Comparison of ENCODE assay signal across 10 cellular contexts in the genomic region with DNA sequence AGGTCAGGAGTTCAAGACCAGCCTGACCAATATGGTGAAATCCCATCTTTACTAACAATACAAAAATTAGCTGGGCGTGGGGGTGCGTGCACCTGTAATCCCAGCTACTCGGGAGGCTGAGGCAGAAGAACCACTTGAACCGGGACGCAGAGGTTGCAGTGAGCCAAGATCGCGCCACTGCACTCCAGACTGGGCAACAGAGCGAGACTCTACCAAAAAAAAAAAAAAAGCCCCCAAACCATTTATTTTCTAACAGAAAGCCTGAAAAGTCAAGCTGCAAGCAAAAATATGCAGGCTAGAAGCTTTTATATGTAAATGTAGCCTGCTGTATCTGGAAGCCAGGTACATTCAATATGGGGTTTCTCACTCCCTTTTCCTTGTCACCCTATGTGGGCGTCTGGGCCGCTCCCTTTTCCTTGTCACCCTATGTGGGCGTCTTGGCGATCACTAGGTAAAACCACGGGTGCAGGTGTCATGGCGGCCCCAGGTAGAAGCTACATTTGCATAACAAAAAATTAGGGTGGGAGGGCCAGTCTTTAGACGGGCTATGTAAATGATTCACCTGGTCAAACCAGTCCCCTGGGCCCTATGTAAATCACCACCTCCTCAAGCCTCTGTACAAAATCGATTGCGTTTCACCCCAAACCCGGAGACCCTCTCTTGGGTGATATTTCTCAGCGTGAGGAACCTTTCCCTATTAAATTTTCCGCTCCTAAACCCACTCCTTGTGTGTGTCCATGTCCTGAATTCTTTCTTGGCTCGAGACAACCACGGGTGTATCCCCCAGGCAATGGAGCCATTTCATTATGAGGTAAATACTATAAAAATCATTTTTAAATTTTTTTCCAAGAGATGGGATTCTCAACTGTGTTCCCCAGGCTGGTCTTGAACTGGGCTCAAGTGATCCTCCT. TPM values are rescaled to one million over a fixed set of nuclear protein-coding genes. Genes with fewer than 3 reads are reported as not detected.
DNase-seq lines count a peak whose midpoint lies in the region; ATAC-seq, FAIRE-seq and TF ChIP-seq lines count a peak whose summit lies in the region.
"Had no signal": no experiment of that assay in that cellular context is flagged by ENCODE, and none has a peak within 500 bp of the region (broad histone marks: within the 10 kb centered on the region; RNA-seq: fewer than 3 reads in every experiment).

No MANE protein-coding gene starts in this region.

- H3K27ac ChIP-seq in astrocyte (ENCODE audit: low read depth, low read length) (no peak overlapping the region), mesenchymal stem cell (ENCODE audit: low read length, poor library complexity, severe bottlenecking) (no peak overlapping the region)

- H3K9me3 ChIP-seq in astrocyte (ENCODE audit: insufficient read depth, low read depth, low read length) (no peaks in the 10 kb centered on the region), mesenchymal stem cell (ENCODE audit: control insufficient read depth, low read length) (no peaks in the 10 kb centered on the region)

- H3K18ac ChIP-seq in mesenchymal stem cell (ENCODE audit: low read depth in 1 of 2, low read length in 2 of 2) = no peak overlapping the region

- peak overlapping the region in 1 of 2 experiments; percentile 79 for H3K23ac ChIP-seq in mesenchymal stem cell (ENCODE audit: low read length in 2 of 2)

- no peak overlapping the region for H2BK5ac ChIP-seq in mesenchymal stem cell (ENCODE audit: low read depth, low read length, poor library complexity, severe bottlenecking)

- peak overlapping the region; percentile 99 for H3K9ac ChIP-seq in astrocyte (ENCODE audit: low read length)
- peak overlapping the region; percentile 98 for H3K9ac ChIP-seq in mesenchymal stem cell (ENCODE audit: low read length)

- peaks cover 1% of the 10 kb centered on the region for H3K79me1 ChIP-seq in mesenchymal stem cell (replicated peaks; ENCODE audit: low read length, poor library complexity, severe bottlenecking)

- DNase-seq in stimulated activated naive CD8-positive, alpha-beta T cell treated with anti-CD3 and anti-CD28 coated beads, Interleukin-15, Interleukin-2, amounts not matched to agents 100 U/mL and 50 U/mL, for 24 hours = no peak
- DNase-seq in astrocyte (ENCODE audit: low read depth) (no peak), mesenchymal stem cell (no peak), SK-N-DZ (ENCODE audit: low spot score) (no peak), LoVo (ENCODE audit: low spot score) (no peak), Kasumi-1 (lab: John Stamatoyannopoulos, UW) (no peak)
- DNase-seq: NCI-H146 had no signal

- H3K36me3 ChIP-seq in astrocyte (ENCODE audit: insufficient read depth, low read length) (peaks cover 15% of the 10 kb centered on the region), mesenchymal stem cell (ENCODE audit: control insufficient read depth in 1 of 2, insufficient read depth in 2 of 2, low read depth in 1 of 2, low read length in 2 of 2) (peaks cover 12 to 62% of the 10 kb centered on the region in 2 experiments)

- no peak for TF ChIP-seq CTCF in astrocyte (IDR thresholded peaks at IDR 0.05; ENCODE audit: insufficient read depth, low read depth, low read length)

- H3K79me2 ChIP-seq in astrocyte (ENCODE audit: insufficient read depth, low read length) = peaks cover 61% of the 10 kb centered on the region

- H4K8ac ChIP-seq in mesenchymal stem cell (ENCODE audit: low read length) = no peak overlapping the region

- H3K27me3 Mint-ChIP-seq in stimulated activated naive CD8-positive, alpha-beta T cell treated with anti-CD3 and anti-CD28 coated beads, Interleukin-15, Interleukin-2, amounts not matched to agents 100 ng/mL and 50 ng/mL, for 24 hours = no peaks in the 10 kb centered on the region
- no peaks in the 10 kb centered on the region for H3K27me3 Mint-ChIP-seq in astrocyte (ENCODE audit: low read depth, unreplicated experiment)

- H3K27me3 ChIP-seq in astrocyte (ENCODE audit: insufficient read depth, low read length) (no peaks in the 10 kb centered on the region), mesenchymal stem cell (ENCODE audit: control insufficient read depth in 1 of 2, insufficient read depth in 1 of 2, low read length in 2 of 2) (no peaks in the 10 kb centered on the region)

- H2BK120ac ChIP-seq in mesenchymal stem cell (ENCODE audit: low read depth, low read length) = no peak overlapping the region

- H2AFZ ChIP-seq in astrocyte (ENCODE audit: low read depth, low read length) (no peak overlapping the region), mesenchymal stem cell (ENCODE audit: low read depth, low read length) (no peak overlapping the region)

- H2BK12ac ChIP-seq in mesenchymal stem cell (ENCODE audit: low read length in 2 of 2) = no peak overlapping the region

- no peak for FAIRE-seq in astrocyte (lab: Jason Lieb, UNC)

- peaks cover 28% of the 10 kb centered on the region for H4K20me1 ChIP-seq in astrocyte (ENCODE audit: insufficient read depth, low read length)

- peaks cover 57% of the 10 kb centered on the region for H3K36me3 Mint-ChIP-seq in stimulated activated naive CD8-positive, alpha-beta T cell treated with anti-CD3 and anti-CD28 coated beads, Interleukin-15, Interleukin-2, amounts not matched to agents 100 ng/mL and 50 ng/mL, for 24 hours (ENCODE audit: low read depth)
- H3K36me3 Mint-ChIP-seq in astrocyte (ENCODE audit: low read depth, unreplicated experiment) = peaks cover 4% of the 10 kb centered on the region

- H3K4me3 Mint-ChIP-seq in stimulated activated naive CD8-positive, alpha-beta T cell treated with anti-CD3 and anti-CD28 coated beads, Interleukin-15, Interleukin-2, amounts not matched to agents 100 ng/mL and 50 ng/mL, for 24 hours = peak overlapping the region; percentile 90
- peak overlapping the region; percentile 93 for H3K4me3 Mint-ChIP-seq in astrocyte (ENCODE audit: unreplicated experiment)

- WGBS in mesenchymal stem cell = 80% methylated on average over 19 of the region's 22 CpGs

- no peaks in the 10 kb centered on the region for H3K9me3 Mint-ChIP-seq in stimulated activated naive CD8-positive, alpha-beta T cell treated with anti-CD3 and anti-CD28 coated beads, Interleukin-15, Interleukin-2, amounts not matched to agents 100 ng/mL and 50 ng/mL, for 24 hours
- no peaks in the 10 kb centered on the region for H3K9me3 Mint-ChIP-seq in astrocyte (ENCODE audit: unreplicated experiment)

- H3K4me3 ChIP-seq in astrocyte (ENCODE audit: insufficient read depth, low read depth, low read length) = peak overlapping the region; percentile 82
- peak overlapping the region in 1 of 2 experiments; percentile 87 for H3K4me3 ChIP-seq in mesenchymal stem cell (ENCODE audit: insufficient read depth in 1 of 2, low read depth in 1 of 2, low read length in 2 of 2)

- H2BK15ac ChIP-seq in mesenchymal stem cell (ENCODE audit: low read depth, poor library complexity, severe bottlenecking) = no peak overlapping the region

- H3K4me2 ChIP-seq in astrocyte (ENCODE audit: low read length) = peak overlapping the region; percentile 93
- peak overlapping the region; percentile 37 for H3K4me2 ChIP-seq in mesenchymal stem cell (ENCODE audit: low read length, poor library complexity, severe bottlenecking)

- H3K14ac ChIP-seq in mesenchymal stem cell (ENCODE audit: low read length in 2 of 2) = no peak overlapping the region

- no peak overlapping the region for H3K4ac ChIP-seq in mesenchymal stem cell (ENCODE audit: low read depth in 1 of 2, low read length in 2 of 2)

- peak overlapping the region; percentile 83 for H3K27ac Mint-ChIP-seq in stimulated activated naive CD8-positive, alpha-beta T cell treated with anti-CD3 and anti-CD28 coated beads, Interleukin-15, Interleukin-2, amounts not matched to agents 100 ng/mL and 50 ng/mL, for 24 hours
- no peak overlapping the region for H3K27ac Mint-ChIP-seq in astrocyte (ENCODE audit: unreplicated experiment)

- no peak overlapping the region for H4K91ac ChIP-seq in mesenchymal stem cell (ENCODE audit: low read length)

- H2AK5ac ChIP-seq in mesenchymal stem cell (ENCODE audit: low read length, severe bottlenecking) = no peak overlapping the region

- no peak for ATAC-seq in stimulated activated naive CD8-positive, alpha-beta T cell treated with anti-CD3 and anti-CD28 coated beads, Interleukin-15, Interleukin-2, amounts not matched to agents 100 U/mL and 50 U/mL, for 24 hours
- no peak for ATAC-seq in GM21526 (IDR thresholded peaks at IDR 0.05; ENCODE audit: low FRiP score, unreplicated experiment)

- H3K4me1 ChIP-seq in astrocyte (ENCODE audit: insufficient read depth, low read length) (peaks cover 17% of the 10 kb centered on the region), mesenchymal stem cell (ENCODE audit: control insufficient read depth, insufficient read depth, low read depth, low read length) (peaks cover 8% of the 10 kb centered on the region)

- H3K4me1 Mint-ChIP-seq in stimulated activated naive CD8-positive, alpha-beta T cell treated with anti-CD3 and anti-CD28 coated beads, Interleukin-15, Interleukin-2, amounts not matched to agents 100 ng/mL and 50 ng/mL, for 24 hours (ENCODE audit: low read depth) = peaks cover 68% of the 10 kb centered on the region
- peaks cover 21% of the 10 kb centered on the region for H3K4me1 Mint-ChIP-seq in astrocyte (ENCODE audit: low read depth, unreplicated experiment)

RNA-seq across cellular contexts. Expression of a gene that starts 2.1 kb away (rescaled TPM):
- 24.1 and 26.4 TPM in 2 replicates for total RNA-seq in astrocyte
- 11.3 TPM for polyA plus RNA-seq in mesenchymal stem cell (2013, experiment 1 of 2)
- polyA plus RNA-seq in mesenchymal stem cell (2013, experiment 2 of 2) = 12.4 TPM
- 24.8 and 27.3 TPM in 2 replicates for polyA plus RNA-seq in SK-N-DZ (2014; cell fraction: cytosol; rRNA removed)
- 28.8 and 29.1 TPM in 2 replicates for polyA plus RNA-seq in SK-N-DZ (2014; cell fraction: nucleus; rRNA removed)

RNA-seq across cellular contexts. Expression of a gene that starts 16.3 kb away (rescaled TPM):
- 0.41 and 0.61 TPM in 2 replicates for total RNA-seq in astrocyte
- 0.79 TPM for polyA plus RNA-seq in mesenchymal stem cell (2013, experiment 1 of 2)
- 0.74 TPM for polyA plus RNA-seq in mesenchymal stem cell (2013, experiment 2 of 2)
- polyA plus RNA-seq in SK-N-DZ (2014; cell fraction: cytosol; rRNA removed) = 1.3 and 1.4 TPM in 2 replicates
- polyA plus RNA-seq in SK-N-DZ (2014; cell fraction: nucleus; rRNA removed) = 0.37 and 0.61 TPM in 2 replicates
- total RNA-seq: G401 had no signal
